Comparison of ENCODE assay signal across 8 cellular contexts in the genomic region with DNA sequence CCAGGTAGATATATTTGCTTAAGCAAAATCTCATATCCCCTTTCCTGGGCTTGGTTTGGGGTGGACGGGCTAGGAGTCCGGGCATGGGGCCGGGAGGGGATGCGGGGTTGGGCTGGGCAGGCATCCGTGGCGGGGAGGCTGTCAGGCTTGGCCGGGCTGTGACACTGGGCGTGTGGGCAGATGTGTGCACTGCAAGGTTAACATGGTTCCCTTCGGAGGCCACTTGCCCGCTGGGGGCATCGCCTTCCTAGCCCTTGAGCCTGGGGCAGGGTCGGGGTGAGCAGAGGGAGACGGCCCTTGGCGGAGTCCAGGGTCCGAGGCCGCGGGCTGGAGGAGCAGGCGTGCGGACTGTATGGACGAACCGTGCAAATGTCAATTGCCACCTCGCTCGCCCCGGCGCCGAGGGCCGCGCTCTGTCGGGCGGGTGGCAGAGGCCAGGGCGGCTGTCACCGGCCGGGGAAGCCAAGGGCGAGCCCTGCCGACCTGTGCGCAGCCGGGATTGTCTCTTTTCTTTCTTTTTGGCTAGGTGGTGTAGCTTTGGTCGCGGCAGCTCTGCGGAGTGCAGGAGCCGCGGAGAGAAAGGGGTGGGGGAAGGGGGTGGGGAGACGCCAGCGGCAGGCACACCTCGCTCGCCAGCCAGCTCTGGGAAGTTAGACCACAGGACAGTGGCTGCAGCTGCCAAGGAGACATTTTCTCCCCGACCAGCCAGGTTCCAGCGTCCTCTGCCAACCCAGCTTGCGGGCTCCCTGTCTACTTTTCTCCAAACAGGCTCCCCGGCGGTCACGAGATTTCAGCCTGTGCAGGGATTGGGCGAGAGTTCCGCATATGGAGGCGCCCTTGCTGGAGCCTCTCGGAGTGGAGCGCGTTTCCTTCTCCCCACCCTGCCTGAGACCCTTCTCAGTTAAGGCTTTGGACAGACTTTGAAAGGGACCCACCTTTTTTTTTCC. TPM values are rescaled to one million over a fixed set of nuclear protein-coding genes. Genes with fewer than 3 reads are reported as not detected.
A peak's percentile ranks its signal among the peaks of the same experiment; 100 is the strongest.
DNase-seq lines count a peak whose midpoint lies in the region; ATAC-seq and TF ChIP-seq lines count a peak whose summit lies in the region.

No MANE protein-coding gene starts in this region.

- no peaks in the 10 kb centered on the region for H3K36me3 ChIP-seq in left lung

- H3K4me1 Mint-ChIP-seq in activated CD4-positive, alpha-beta T cell treated with anti-CD3 and anti-CD28 coated beads, Interleukin-2, amount 10 ng/mL, durations not matched to agents 24 days and 14 days: peaks cover 13% of the 10 kb centered on the region

- peaks cover 14% of the 10 kb centered on the region for H3K36me3 Mint-ChIP-seq in activated CD4-positive, alpha-beta T cell treated with anti-CD3 and anti-CD28 coated beads, Interleukin-2, amount 10 ng/mL, durations not matched to agents 24 days and 14 days (ENCODE audit: low read depth)

- no peak for TF ChIP-seq CTCF in left lung (IDR thresholded peaks at IDR 0.05)

- intact Hi-C loops in activated CD4-positive, alpha-beta T cell treated with anti-CD3 and anti-CD28 coated beads, Interleukin-2, amount 10 ng/mL, durations not matched to agents 24 days and 14 days (cut with micrococcal nuclease): loop anchor here (1.0 kb wide), 4 partner anchors 12 to 319 kb away; a partner anchor contains a TSS
- intact Hi-C loops in left lung (cut with DNase I): no loop called here

- no peaks in the 10 kb centered on the region for H3K9me3 ChIP-seq in left lung

- in situ Hi-C loops in GM18951 (cut with MboI; ENCODE audit: low sequenced_read_pairs, unreplicated experiment): no loop called here

- H3K4me1 ChIP-seq in left lung: peaks cover 19 to 22% of the 10 kb centered on the region in 2 donors

- no peaks in the 10 kb centered on the region for H3K27me3 Mint-ChIP-seq in activated CD4-positive, alpha-beta T cell treated with anti-CD3 and anti-CD28 coated beads, Interleukin-2, amount 10 ng/mL, durations not matched to agents 24 days and 14 days

- DNase-seq in AG20443 (ENCODE audit: low spot score): peak; percentile 84
- DNase-seq in NCI-H510A treated with DMSO at 0.1 percent for 48 hours (lab: John Stamatoyannopoulos, UW): peak; percentile 81
- DNase-seq in activated CD4-positive, alpha-beta T cell treated with anti-CD3 and anti-CD28 coated beads, Interleukin-2, amount 10 ng/mL, durations not matched to agents 24 days and 14 days: peak; percentile 92
- peak; percentile 10 for DNase-seq in cortex of kidney (lab: John Stamatoyannopoulos, UW)
- peak; percentile 87 to 96 for DNase-seq in left lung
- DNase-seq in stimulated activated CD4-positive, alpha-beta T cell treated with anti-CD3 and anti-CD28 coated beads, Interleukin-2, amount 100 ng/mL, for 4 hours (ENCODE audit: low read depth): peak; percentile 35

- H3K4me3 ChIP-seq in left lung: peak overlapping the region; percentile 82 to 96

- TF ChIP-seq POLR2A in GM18951 (IDR thresholded peaks at IDR 0.05; ENCODE audit: extremely low read depth, insufficient read depth, insufficient read length): peak; percentile 59

- peak overlapping the region; percentile 97 for H3K27ac Mint-ChIP-seq in activated CD4-positive, alpha-beta T cell treated with anti-CD3 and anti-CD28 coated beads, Interleukin-2, amount 10 ng/mL, durations not matched to agents 24 days and 14 days

- no peaks in the 10 kb centered on the region for H3K27me3 ChIP-seq in left lung

- H3K27ac ChIP-seq in left lung: peak overlapping the region; percentile 96 to 98

- peak overlapping the region; percentile 96 for H3K4me3 Mint-ChIP-seq in activated CD4-positive, alpha-beta T cell treated with anti-CD3 and anti-CD28 coated beads, Interleukin-2, amount 10 ng/mL, durations not matched to agents 24 days and 14 days

- H3K9me3 Mint-ChIP-seq in activated CD4-positive, alpha-beta T cell treated with anti-CD3 and anti-CD28 coated beads, Interleukin-2, amount 10 ng/mL, durations not matched to agents 24 days and 14 days: no peaks in the 10 kb centered on the region

- ATAC-seq in HG03196 (IDR thresholded peaks at IDR 0.05; ENCODE audit: unreplicated experiment) (peak; percentile 35), left lung (peak; percentile 46)

RNA-seq across cellular contexts. Expression of a gene that starts 1.3 kb away (rescaled TPM):
- total RNA-seq in activated CD4-positive, alpha-beta T cell treated with anti-CD3 and anti-CD28 coated beads, Interleukin-2, amount 10 ng/mL, durations not matched to agents 24 days and 14 days: 38.0 and 39.8 TPM in 2 replicates
- 10 to 100 TPM; 44.5 to 46.6 TPM for total RNA-seq in left lung

Comparison
In these comparisons a context has a peak if more than half of its experiments do, and no peak if none do; other contexts are left out.
1. Peak in every context shown above with its lines: DNase-seq, ATAC-seq, H3K4me3 ChIP-seq and H3K27ac ChIP-seq.
2. DNase-seq: peak in every context shown above with its lines; median percentile 92 in activated CD4-positive, alpha-beta T cell treated with anti-CD3 and anti-CD28 coated beads, Interleukin-2, amount 10 ng/mL, durations not matched to agents 24 days and 14 days; 92 in left lung; 84 in AG20443; 81 in NCI-H510A treated with DMSO at 0.1 percent for 48 hours; 35 in stimulated activated CD4-positive, alpha-beta T cell treated with anti-CD3 and anti-CD28 coated beads, Interleukin-2, amount 100 ng/mL, for 4 hours; 10 in cortex of kidney.